8 cellular contexts compared by ENCODE assay signal in genomic region chr10:97333601-97334369, GRCh38. TPM values are rescaled to one million over a fixed set of nuclear protein-coding genes. Genes with fewer than 3 reads are reported as not detected.
A peak's percentile ranks its signal among the peaks of the same experiment; 100 is the strongest.
DNase-seq lines count a peak whose midpoint lies in the region; ATAC-seq and TF ChIP-seq lines count a peak whose summit lies in the region.

No MANE protein-coding gene starts in this region.

- no peak for TF ChIP-seq CTCF in GM12864 (IDR thresholded peaks at IDR 0.05; ENCODE audit: low read depth, low read length, missing control alignments)
- TF ChIP-seq CTCF in gastroesophageal sphincter (IDR thresholded peaks at IDR 0.05): no peak

- peak; percentile 53 for ATAC-seq in activated T-helper 17 cell treated with anti-CD3 and anti-CD28 coated beads, Interleukin-2, amount 50 U/mL, for 72 hours (replicated peaks)
- ATAC-seq in gastroesophageal sphincter: peak; percentile 6

- H3K4me1 ChIP-seq in gastroesophageal sphincter: peaks cover 0 to 81% (median 28%) of the 10 kb centered on the region in 3 donors

- POLR2A ChIA-PET in HEK293T (lab: Yijun Ruan, JAX): interaction anchor here (0.6 to 3.8 kb wide), 13 partner anchors 8 to 150 kb away, joined by 3 to 22 read pairs (median 3); partner anchors contain the start of genes ARHGAP19, FRAT1 and RRP12

- H3K9me3 ChIP-seq in gastroesophageal sphincter: no peaks in the 10 kb centered on the region

- WGBS in gastroesophageal sphincter (ENCODE audit: low coverage in 1 of 2), 2 donors: 0 to 21% methylated on average over 3 of the region's 89 CpGs

- H3K27ac ChIP-seq in gastroesophageal sphincter: peak overlapping the region; percentile 15 to 97 (median 96)

- H3K9me3 Mint-ChIP-seq in activated T-helper 17 cell treated with anti-CD3 and anti-CD28 coated beads, Interleukin-2, amount 50 U/mL, for 72 hours: no peaks in the 10 kb centered on the region

- H3K27ac Mint-ChIP-seq in activated T-helper 17 cell treated with anti-CD3 and anti-CD28 coated beads, Interleukin-2, amount 50 U/mL, for 72 hours: peak overlapping the region; percentile 94

- H3K4me3 ChIP-seq in GM12864 (ENCODE audit: low read depth, low read length) (peak overlapping the region; percentile 89), gastroesophageal sphincter (peak overlapping the region; percentile 63 to 89)

- CTCF ChIA-PET in HEK293T (lab: Yijun Ruan, JAX): interaction anchor here (0.6 to 2.2 kb wide), 10 partner anchors 12 to 261 kb away, joined by 3 to 14 read pairs (median 4); partner anchors contain the start of genes ARHGAP19 and RRP12

- peaks cover 28% of the 10 kb centered on the region for H3K4me1 Mint-ChIP-seq in activated T-helper 17 cell treated with anti-CD3 and anti-CD28 coated beads, Interleukin-2, amount 50 U/mL, for 72 hours

- no peak for TF ChIP-seq POLR2A in gastroesophageal sphincter (IDR thresholded peaks at IDR 0.05)

- peaks cover 0 to 9% of the 10 kb centered on the region in 2 donors for H3K36me3 ChIP-seq in gastroesophageal sphincter

- peak overlapping the region; percentile 99 for H3K4me3 Mint-ChIP-seq in activated T-helper 17 cell treated with anti-CD3 and anti-CD28 coated beads, Interleukin-2, amount 50 U/mL, for 72 hours

- H3K27me3 ChIP-seq in gastroesophageal sphincter: no peaks in the 10 kb centered on the region

- no peak for DNase-seq in GM12864 (ENCODE audit: low read depth)
- DNase-seq in HEK293T (ENCODE audit: extremely low spot score): peak; percentile 44
- DNase-seq in NAMALWA (ENCODE audit: low spot score): peak; percentile 68
- DNase-seq in nucleus accumbens (lab: John Stamatoyannopoulos, UW): peak in 29 of 56 donors; percentile 5 to 59 (median 40)
- DNase-seq in NK-92 (lab: John Stamatoyannopoulos, UW; ENCODE audit: unreplicated experiment): no peak
- DNase-seq in effector CD8-positive, alpha-beta T cell (lab: John Stamatoyannopoulos, UW): no peak

- no peak for TF ChIP-seq EP300 in gastroesophageal sphincter (IDR thresholded peaks at IDR 0.05)

- H3K36me3 Mint-ChIP-seq in activated T-helper 17 cell treated with anti-CD3 and anti-CD28 coated beads, Interleukin-2, amount 50 U/mL, for 72 hours (ENCODE audit: low read depth): peaks cover 16% of the 10 kb centered on the region

- no peaks in the 10 kb centered on the region for H3K27me3 Mint-ChIP-seq in activated T-helper 17 cell treated with anti-CD3 and anti-CD28 coated beads, Interleukin-2, amount 50 U/mL, for 72 hours

TF ChIP-seq in HEK293T, 16 proteins besides CTCF, POLR2A, EP300 and RAD21:
- peak; percentile 58 for TF ChIP-seq L3MBTL2 (conservative IDR thresholded peaks at IDR 0.05)
- TF ChIP-seq, protein P1, sequence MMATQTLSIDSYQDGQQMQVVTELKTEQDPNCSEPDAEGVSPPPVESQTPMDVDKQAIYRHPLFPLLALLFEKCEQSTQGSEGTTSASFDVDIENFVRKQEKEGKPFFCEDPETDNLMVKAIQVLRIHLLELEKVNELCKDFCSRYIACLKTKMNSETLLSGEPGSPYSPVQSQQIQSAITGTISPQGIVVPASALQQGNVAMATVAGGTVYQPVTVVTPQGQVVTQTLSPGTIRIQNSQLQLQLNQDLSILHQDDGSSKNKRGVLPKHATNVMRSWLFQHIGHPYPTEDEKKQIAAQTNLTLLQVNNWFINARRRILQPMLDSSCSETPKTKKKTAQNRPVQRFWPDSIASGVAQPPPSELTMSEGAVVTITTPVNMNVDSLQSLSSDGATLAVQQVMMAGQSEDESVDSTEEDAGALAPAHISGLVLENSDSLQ (IDR thresholded peaks at IDR 0.05): no peak
- no peak for TF ChIP-seq NFRKB (IDR thresholded peaks at IDR 0.05)

RNA-seq across cellular contexts. Expression of gene FRAT2, which starts 0.7 kb away (rescaled TPM):
- 1 to 10 TPM; 4.7 to 9.7 TPM for total RNA-seq in activated T-helper 17 cell treated with anti-CD3 and anti-CD28 coated beads, Interleukin-2, amount 50 U/mL, for 72 hours
- 10 to 100 TPM; 10.8 to 20.9 (median 12.5) TPM for total RNA-seq in gastroesophageal sphincter

RNA-seq across cellular contexts. Expression of gene FRAT1, which starts 14.7 kb away (rescaled TPM):
- 1 to 10 TPM; 1.5 to 3.7 TPM for total RNA-seq in activated T-helper 17 cell treated with anti-CD3 and anti-CD28 coated beads, Interleukin-2, amount 50 U/mL, for 72 hours
- total RNA-seq in gastroesophageal sphincter: 1 to 10 TPM; 5.1 to 8.0 (median 5.5) TPM

RNA-seq across cellular contexts. Expression of gene ARHGAP19, which starts 41.3 kb away (rescaled TPM):
- total RNA-seq in activated T-helper 17 cell treated with anti-CD3 and anti-CD28 coated beads, Interleukin-2, amount 50 U/mL, for 72 hours: 10 to 100 TPM; 44.6 to 46.4 TPM
- 1 to 10 TPM; 3.2 to 6.7 (median 5.0) TPM for total RNA-seq in gastroesophageal sphincter

Comparison
In these comparisons a context has a peak if more than half of its experiments do, and no peak if none do; other contexts are left out.
1. DNase-seq: peak in HEK293T (single experiment), NAMALWA (single experiment) and nucleus accumbens (29 of 56); none in GM12864 (single experiment), NK-92 (single experiment) and effector CD8-positive, alpha-beta T cell (single experiment).
2. RNA of gene ARHGAP19, which starts 41.3 kb away (total RNA-seq): 44.6 to 46.4 TPM in activated T-helper 17 cell treated with anti-CD3 and anti-CD28 coated beads, Interleukin-2, amount 50 U/mL, for 72 hours; 3.2 to 6.7 TPM in gastroesophageal sphincter; every median in the first group is over 4 times any median in the second.